ENCODE assay signal across 8 cellular contexts in the genomic region with DNA sequence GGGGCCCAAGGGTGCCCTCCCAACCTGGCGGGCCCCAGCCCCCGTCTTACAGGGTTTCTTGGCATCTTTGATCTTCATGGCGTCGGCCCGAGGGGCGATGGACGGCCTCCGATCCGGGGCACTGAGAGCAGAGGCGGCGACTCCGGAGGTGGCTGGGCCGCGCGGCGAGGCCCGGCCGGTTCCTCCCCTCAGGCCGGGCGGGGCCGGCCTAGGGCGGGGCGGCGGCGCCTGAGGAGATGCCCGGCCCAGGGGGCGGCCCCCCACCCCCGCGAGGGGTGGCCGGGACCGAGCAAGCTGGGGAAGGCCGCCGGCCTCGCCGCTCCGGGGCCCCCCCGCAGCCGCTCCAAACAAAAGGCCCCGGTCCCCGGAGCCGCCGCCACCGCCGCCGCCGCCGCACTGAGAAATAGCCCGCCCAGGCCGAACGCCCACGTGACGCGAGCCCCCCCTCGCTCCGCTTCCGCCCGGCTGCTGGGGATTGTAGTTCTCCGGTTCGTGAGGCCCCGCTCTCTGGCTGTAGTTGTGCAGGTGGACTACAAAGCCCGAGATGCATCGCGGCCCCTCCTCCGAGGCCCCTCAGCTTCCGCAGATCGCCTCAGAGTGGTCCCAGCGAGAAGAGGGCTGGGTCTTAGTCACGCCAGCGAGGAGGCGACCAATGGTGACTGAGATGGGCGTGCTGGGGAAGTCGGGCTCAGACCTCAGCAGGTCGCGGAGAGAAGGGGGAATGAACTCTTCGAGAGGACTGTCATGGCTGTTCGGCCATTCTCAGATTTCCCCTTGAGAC. TPM values are rescaled to one million over a fixed set of nuclear protein-coding genes. Genes with fewer than 3 reads are reported as not detected.
A peak's percentile ranks its signal among the peaks of the same experiment; 100 is the strongest.
DNase-seq lines count a peak whose midpoint lies in the region; ATAC-seq and TF ChIP-seq lines count a peak whose summit lies in the region.

A gene (minus strand): TSS at position 163 of the 781 bp plus-strand sequence. CDS start 85 bp downstream, at position 78.

- TF ChIP-seq CTCF in AG09309 (IDR thresholded peaks at IDR 0.05; ENCODE audit: control insufficient read depth, insufficient read depth, low read depth, low read length, missing control alignments) = no peak
- no peak for TF ChIP-seq CTCF in spleen (IDR thresholded peaks at IDR 0.05 in 8 of 11, conservative IDR thresholded peaks at IDR 0.05 in 3 of 11)

- TF ChIP-seq POLR2A in spleen (IDR thresholded peaks at IDR 0.05) = peak in 2 of 3 donors; percentile 7 to 67

- H3K27ac ChIP-seq in spleen = peak within 1 kb of the TSS; percentile 81 to 98 (median 95)

- H3K27me3 ChIP-seq in spleen (replicated peaks in 1 of 7) = no peaks in the 10 kb centered on the region

- peaks cover 0 to under 1% (median 0%) of the 10 kb centered on the region in 8 donors for H3K9me3 ChIP-seq in spleen

- 0 to 1% (median 0%) methylated on average over 16 to 76 of the region's 76 CpGs for WGBS in spleen, 5 donors

- peaks cover 0 to under 1% (median 0%) of the 10 kb centered on the region in 6 donors for H3K36me3 ChIP-seq in spleen

- peaks cover 42% of the 10 kb centered on the region for H3K4me1 Mint-ChIP-seq in central memory CD8-positive, alpha-beta T cell

- ATAC-seq in GM19025 (IDR thresholded peaks at IDR 0.05; ENCODE audit: low read depth, unreplicated experiment) (peak; percentile 92), HG03342 (IDR thresholded peaks at IDR 0.05; ENCODE audit: unreplicated experiment) (peak; percentile 93)
- ATAC-seq in central memory CD8-positive, alpha-beta T cell (replicated peaks; ENCODE audit: extremely low read depth, poor library complexity, severe bottlenecking) = peak; percentile 98

- H3K9me3 Mint-ChIP-seq in central memory CD8-positive, alpha-beta T cell = no peaks in the 10 kb centered on the region

- peak within 1 kb of the TSS; percentile 92 for H3K27ac Mint-ChIP-seq in central memory CD8-positive, alpha-beta T cell (ENCODE audit: low read depth)

- no peaks in the 10 kb centered on the region for H3K27me3 Mint-ChIP-seq in central memory CD8-positive, alpha-beta T cell

- peaks cover 13% of the 10 kb centered on the region for H3K36me3 Mint-ChIP-seq in central memory CD8-positive, alpha-beta T cell (ENCODE audit: insufficient read depth)

- H3K4me3 ChIP-seq in AG09309 (ENCODE audit: control insufficient read depth, low read depth, low read length) = peak within 1 kb of the TSS; percentile 88
- H3K4me3 ChIP-seq in spleen = peak within 1 kb of the TSS; percentile 68 to 94 (median 82)

- intact Hi-C loops in spleen (cut with DNase I; ENCODE audit: low total_unique reads) = no loop called here

- peak within 1 kb of the TSS; percentile 83 for H3K4me3 Mint-ChIP-seq in central memory CD8-positive, alpha-beta T cell

- peaks cover 14 to 53% (median 28%) of the 10 kb centered on the region in 6 donors for H3K4me1 ChIP-seq in spleen

- DNase-seq in AG09309 (ENCODE audit: low read depth) (peak; percentile 96), NCI-H446 (lab: John Stamatoyannopoulos, UW) (peak; percentile 94 to 96), inferior parietal cortex (ENCODE audit: extremely low spot score) (peak; percentile 98), spleen (peak; percentile 99)
- DNase-seq in activated CD4-positive, CD25-positive, alpha-beta regulatory T cell treated with anti-CD3 and anti-CD28 coated beads, Interleukin-2, amount 50 U/mL, for 16 hours (ENCODE audit: low read depth, low spot score) = peak; percentile 93
- peak; percentile 93 for DNase-seq in central memory CD8-positive, alpha-beta T cell (ENCODE audit: low spot score in 2 of 2)

RNA-seq across cellular contexts. Expression of the gene that starts here (rescaled TPM):
- total RNA-seq in spleen = 10 to 100 TPM; 39.0 to 70.9 (median 45.8) TPM
- polyA plus RNA-seq in spleen = 1 to 10 TPM; 3.8 to 6.8 (median 4.6) TPM

Comparison
In these comparisons a context has a peak if more than half of its experiments do, and no peak if none do; other contexts are left out.
1. Peak in every context shown above with its lines: DNase-seq, ATAC-seq, H3K4me3 ChIP-seq and H3K27ac ChIP-seq.